Comparison of ENCODE assay signal across 1 cellular context in the genomic region with DNA sequence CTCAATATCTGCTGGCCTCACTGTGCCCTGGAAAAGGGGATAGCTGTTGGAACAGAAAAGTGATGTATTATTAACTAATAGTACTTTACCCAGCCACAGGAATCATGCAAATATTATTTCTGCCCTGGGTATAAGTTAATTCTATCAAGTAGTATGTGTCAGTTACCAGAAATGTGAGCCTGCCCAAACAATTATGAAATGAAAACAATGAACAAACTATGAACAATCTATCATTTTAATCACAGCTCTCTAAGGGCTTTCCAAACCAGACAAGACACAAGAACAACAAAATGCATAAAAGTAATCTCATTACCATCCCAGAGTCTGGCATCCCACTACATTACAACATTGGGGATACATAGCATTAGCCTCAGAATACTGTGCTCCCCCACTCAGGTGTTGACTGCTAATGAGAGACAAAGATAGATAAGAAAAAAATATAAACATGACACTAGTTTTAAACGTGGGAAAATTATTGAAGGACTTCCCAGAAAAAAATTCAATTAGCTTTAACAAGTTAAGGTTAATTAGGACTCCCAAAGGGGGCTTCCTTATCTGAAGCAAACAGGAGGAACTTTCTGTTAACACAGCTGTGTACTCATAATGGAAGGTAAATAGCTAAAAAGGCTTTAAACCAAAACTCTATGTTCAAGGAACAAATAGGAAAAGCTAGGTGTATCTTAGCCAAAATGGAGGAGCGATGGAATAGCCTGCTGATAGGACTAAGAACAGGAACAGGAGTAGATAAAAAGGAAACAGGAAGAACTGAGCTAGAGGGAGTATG.
TF ChIP-seq lines count a peak whose summit lies in the region.

No MANE protein-coding gene starts in this region.

TF ChIP-seq in GM23338, 12 proteins besides CTCF, POLR2A, EP300 and RAD21 (continued from another document):
- TF ChIP-seq, protein P1, sequence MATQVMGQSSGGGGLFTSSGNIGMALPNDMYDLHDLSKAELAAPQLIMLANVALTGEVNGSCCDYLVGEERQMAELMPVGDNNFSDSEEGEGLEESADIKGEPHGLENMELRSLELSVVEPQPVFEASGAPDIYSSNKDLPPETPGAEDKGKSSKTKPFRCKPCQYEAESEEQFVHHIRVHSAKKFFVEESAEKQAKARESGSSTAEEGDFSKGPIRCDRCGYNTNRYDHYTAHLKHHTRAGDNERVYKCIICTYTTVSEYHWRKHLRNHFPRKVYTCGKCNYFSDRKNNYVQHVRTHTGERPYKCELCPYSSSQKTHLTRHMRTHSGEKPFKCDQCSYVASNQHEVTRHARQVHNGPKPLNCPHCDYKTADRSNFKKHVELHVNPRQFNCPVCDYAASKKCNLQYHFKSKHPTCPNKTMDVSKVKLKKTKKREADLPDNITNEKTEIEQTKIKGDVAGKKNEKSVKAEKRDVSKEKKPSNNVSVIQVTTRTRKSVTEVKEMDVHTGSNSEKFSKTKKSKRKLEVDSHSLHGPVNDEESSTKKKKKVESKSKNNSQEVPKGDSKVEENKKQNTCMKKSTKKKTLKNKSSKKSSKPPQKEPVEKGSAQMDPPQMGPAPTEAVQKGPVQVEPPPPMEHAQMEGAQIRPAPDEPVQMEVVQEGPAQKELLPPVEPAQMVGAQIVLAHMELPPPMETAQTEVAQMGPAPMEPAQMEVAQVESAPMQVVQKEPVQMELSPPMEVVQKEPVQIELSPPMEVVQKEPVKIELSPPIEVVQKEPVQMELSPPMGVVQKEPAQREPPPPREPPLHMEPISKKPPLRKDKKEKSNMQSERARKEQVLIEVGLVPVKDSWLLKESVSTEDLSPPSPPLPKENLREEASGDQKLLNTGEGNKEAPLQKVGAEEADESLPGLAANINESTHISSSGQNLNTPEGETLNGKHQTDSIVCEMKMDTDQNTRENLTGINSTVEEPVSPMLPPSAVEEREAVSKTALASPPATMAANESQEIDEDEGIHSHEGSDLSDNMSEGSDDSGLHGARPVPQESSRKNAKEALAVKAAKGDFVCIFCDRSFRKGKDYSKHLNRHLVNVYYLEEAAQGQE (IDR thresholded peaks at IDR 0.05; ENCODE audit: unreplicated experiment), result no peak
- no peak for TF ChIP-seq CREB1 (CRISPR knock-in tag; IDR thresholded peaks at IDR 0.05; ENCODE audit: low read depth)
- no peak for TF ChIP-seq EZH2 (IDR thresholded peaks at IDR 0.05; ENCODE audit: low read depth, unreplicated experiment)
- no peak for TF ChIP-seq NANOG (IDR thresholded peaks at IDR 0.05; ENCODE audit: borderline replicate concordance)
- no peak for TF ChIP-seq JUNB (IDR thresholded peaks at IDR 0.05; ENCODE audit: unreplicated experiment)
- TF ChIP-seq, protein P2, sequence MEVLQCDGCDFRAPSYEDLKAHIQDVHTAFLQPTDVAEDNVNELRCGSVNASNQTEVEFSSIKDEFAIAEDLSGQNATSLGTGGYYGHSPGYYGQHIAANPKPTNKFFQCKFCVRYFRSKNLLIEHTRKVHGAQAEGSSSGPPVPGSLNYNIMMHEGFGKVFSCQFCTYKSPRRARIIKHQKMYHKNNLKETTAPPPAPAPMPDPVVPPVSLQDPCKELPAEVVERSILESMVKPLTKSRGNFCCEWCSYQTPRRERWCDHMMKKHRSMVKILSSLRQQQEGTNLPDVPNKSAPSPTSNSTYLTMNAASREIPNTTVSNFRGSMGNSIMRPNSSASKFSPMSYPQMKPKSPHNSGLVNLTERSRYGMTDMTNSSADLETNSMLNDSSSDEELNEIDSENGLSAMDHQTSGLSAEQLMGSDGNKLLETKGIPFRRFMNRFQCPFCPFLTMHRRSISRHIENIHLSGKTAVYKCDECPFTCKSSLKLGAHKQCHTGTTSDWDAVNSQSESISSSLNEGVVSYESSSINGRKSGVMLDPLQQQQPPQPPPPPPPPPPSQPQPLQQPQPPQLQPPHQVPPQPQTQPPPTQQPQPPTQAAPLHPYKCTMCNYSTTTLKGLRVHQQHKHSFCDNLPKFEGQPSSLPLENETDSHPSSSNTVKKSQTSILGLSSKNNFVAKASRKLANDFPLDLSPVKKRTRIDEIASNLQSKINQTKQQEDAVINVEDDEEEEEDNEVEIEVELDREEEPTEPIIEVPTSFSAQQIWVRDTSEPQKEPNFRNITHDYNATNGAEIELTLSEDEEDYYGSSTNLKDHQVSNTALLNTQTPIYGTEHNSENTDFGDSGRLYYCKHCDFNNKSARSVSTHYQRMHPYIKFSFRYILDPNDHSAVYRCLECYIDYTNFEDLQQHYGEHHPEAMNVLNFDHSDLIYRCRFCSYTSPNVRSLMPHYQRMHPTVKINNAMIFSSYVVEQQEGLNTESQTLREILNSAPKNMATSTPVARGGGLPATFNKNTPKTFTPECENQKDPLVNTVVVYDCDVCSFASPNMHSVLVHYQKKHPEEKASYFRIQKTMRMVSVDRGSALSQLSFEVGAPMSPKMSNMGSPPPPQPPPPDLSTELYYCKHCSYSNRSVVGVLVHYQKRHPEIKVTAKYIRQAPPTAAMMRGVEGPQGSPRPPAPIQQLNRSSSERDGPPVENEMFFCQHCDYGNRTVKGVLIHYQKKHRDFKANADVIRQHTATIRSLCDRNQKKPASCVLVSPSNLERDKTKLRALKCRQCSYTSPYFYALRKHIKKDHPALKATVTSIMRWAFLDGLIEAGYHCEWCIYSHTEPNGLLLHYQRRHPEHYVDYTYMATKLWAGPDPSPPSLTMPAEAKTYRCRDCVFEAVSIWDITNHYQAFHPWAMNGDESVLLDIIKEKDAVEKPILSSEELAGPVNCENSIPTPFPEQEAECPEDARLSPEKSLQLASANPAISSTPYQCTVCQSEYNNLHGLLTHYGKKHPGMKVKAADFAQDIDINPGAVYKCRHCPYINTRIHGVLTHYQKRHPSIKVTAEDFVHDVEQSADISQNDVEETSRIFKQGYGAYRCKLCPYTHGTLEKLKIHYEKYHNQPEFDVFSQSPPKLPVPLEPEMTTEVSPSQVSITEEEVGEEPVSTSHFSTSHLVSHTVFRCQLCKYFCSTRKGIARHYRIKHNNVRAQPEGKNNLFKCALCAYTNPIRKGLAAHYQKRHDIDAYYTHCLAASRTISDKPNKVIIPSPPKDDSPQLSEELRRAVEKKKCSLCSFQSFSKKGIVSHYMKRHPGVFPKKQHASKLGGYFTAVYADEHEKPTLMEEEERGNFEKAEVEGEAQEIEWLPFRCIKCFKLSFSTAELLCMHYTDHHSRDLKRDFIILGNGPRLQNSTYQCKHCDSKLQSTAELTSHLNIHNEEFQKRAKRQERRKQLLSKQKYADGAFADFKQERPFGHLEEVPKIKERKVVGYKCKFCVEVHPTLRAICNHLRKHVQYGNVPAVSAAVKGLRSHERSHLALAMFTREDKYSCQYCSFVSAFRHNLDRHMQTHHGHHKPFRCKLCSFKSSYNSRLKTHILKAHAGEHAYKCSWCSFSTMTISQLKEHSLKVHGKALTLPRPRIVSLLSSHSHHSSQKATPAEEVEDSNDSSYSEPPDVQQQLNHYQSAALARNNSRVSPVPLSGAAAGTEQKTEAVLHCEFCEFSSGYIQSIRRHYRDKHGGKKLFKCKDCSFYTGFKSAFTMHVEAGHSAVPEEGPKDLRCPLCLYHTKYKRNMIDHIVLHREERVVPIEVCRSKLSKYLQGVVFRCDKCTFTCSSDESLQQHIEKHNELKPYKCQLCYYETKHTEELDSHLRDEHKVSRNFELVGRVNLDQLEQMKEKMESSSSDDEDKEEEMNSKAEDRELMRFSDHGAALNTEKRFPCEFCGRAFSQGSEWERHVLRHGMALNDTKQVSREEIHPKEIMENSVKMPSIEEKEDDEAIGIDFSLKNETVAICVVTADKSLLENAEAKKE (CRISPR knock-in tag; IDR thresholded peaks at IDR 0.05), result no peak
- no peak for TF ChIP-seq STAT1 (IDR thresholded peaks at IDR 0.05; ENCODE audit: unreplicated experiment)
- TF ChIP-seq ZNF114 (CRISPR knock-in tag; IDR thresholded peaks at IDR 0.05), result no peak
